22 cellular contexts compared by ENCODE assay signal in the genomic region with DNA sequence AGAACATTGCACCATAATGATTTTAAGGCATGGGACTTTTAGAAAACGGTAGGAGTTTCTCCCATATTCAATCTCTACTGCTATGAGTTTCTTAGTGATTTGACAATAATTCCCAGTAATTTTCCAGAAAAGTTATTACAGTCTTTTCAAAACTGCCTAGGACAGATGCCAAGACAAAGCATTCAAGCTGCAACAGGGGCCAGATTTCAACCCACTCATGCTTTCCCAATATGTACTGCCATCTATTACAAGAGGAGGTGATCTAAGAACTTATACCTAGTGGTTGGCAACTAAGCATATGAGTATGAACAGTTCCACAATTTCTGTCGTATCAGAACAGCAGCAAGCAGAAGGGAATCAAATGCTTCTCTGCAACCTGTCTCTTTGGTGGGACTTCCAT.
A peak's percentile ranks its signal among the peaks of the same experiment; 100 is the strongest.
DNase-seq lines count a peak whose midpoint lies in the region; ATAC-seq and TF ChIP-seq lines count a peak whose summit lies in the region.
"Had no signal": no experiment of that assay in that cellular context is flagged by ENCODE, and none has a peak within 500 bp of the region (broad histone marks: within the 10 kb centered on the region; RNA-seq: fewer than 3 reads in every experiment).

No MANE protein-coding gene starts in this region.

- intact Hi-C loops in right lobe of liver (cut with DNase I), result no loop called here

- H3K4me3 ChIP-seq in BLaER1 (no peak overlapping the region), right lobe of liver (no peak overlapping the region)
- H3K4me3 ChIP-seq: A549, HAP-1, K562, SJSA1 had no signal

- 33% methylated on average over 2 of the region's 2 CpGs for WGBS in right lobe of liver (ENCODE audit: insufficient coverage, low coverage, low lambda C conversion rate, missing lambda C conversion rate)

- TF ChIP-seq CTCF in right lobe of liver (IDR thresholded peaks at IDR 0.05), result no peak

- TF ChIP-seq POLR2A in right lobe of liver (IDR thresholded peaks at IDR 0.05), result no peak

- H3K27me3 ChIP-seq in BLaER1, result no peaks in the 10 kb centered on the region
- H3K27me3 ChIP-seq in right lobe of liver, result no peaks in the 10 kb centered on the region

- no peak overlapping the region for H3K9ac ChIP-seq in BLaER1

- no peaks in the 10 kb centered on the region for H3K9me3 ChIP-seq in BLaER1
- H3K9me3 ChIP-seq in right lobe of liver, result no peaks in the 10 kb centered on the region
- H3K9me3 ChIP-seq: A549, HAP-1, SJSA1 had no signal

- peak overlapping the region; percentile 37; the same call in 1 of the 2 replicates for H3K4me2 ChIP-seq in BLaER1
- H3K4me2 ChIP-seq: A549 had no signal

- H3K4me1 ChIP-seq in BLaER1 (peaks cover 14% of the 10 kb centered on the region; the same call in 1 of the 2 replicates), right lobe of liver (peaks cover 0 to 9% (median 0%) of the 10 kb centered on the region in 4 donors)
- H3K4me1 ChIP-seq: A549, HAP-1, SJSA1 had no signal

- no peaks in the 10 kb centered on the region for H4K20me1 ChIP-seq in BLaER1

- H3K36me3 ChIP-seq in BLaER1 (no peaks in the 10 kb centered on the region), right lobe of liver (no peaks in the 10 kb centered on the region)
- H3K36me3 ChIP-seq: HAP-1, SJSA1 had no signal

- ATAC-seq in right lobe of liver, result peak in 3 of 4 donors; percentile 53 to 75 (median 57)
- ATAC-seq: A549, K562 had no signal

- H3K27ac ChIP-seq in BLaER1 (no peak overlapping the region), cingulate gyrus (ENCODE audit: low read depth, low read length) (peak overlapping the region; percentile 39), right lobe of liver (no peak overlapping the region)
- H3K27ac ChIP-seq: A549, SJSA1 had no signal

- DNase-seq in right lobe of liver (no peak), superior temporal gyrus (ENCODE audit: extremely low spot score) (peak; percentile 41), NCI-H1694 treated with DMSO at 0.1 percent for 48 hours (lab: John Stamatoyannopoulos, UW) (no peak), AML-193 (lab: John Stamatoyannopoulos, UW) (no peak), dermis blood vessel endothelial cell (no peak)
- DNase-seq: CD4-positive, CD25-positive, alpha-beta regulatory T cell; DMS153; DND-41; GOT3; HFFc6; MM.1S; NCI-H2081; NCI-H2227 treated with DMSO at 0.1 percent for 48 hours; NCI-H526 treated with DMSO at 0.1 percent for 48 hours; Right ventricle myocardium superior; RPMI8226 had no signal
